In the genomic region with DNA sequence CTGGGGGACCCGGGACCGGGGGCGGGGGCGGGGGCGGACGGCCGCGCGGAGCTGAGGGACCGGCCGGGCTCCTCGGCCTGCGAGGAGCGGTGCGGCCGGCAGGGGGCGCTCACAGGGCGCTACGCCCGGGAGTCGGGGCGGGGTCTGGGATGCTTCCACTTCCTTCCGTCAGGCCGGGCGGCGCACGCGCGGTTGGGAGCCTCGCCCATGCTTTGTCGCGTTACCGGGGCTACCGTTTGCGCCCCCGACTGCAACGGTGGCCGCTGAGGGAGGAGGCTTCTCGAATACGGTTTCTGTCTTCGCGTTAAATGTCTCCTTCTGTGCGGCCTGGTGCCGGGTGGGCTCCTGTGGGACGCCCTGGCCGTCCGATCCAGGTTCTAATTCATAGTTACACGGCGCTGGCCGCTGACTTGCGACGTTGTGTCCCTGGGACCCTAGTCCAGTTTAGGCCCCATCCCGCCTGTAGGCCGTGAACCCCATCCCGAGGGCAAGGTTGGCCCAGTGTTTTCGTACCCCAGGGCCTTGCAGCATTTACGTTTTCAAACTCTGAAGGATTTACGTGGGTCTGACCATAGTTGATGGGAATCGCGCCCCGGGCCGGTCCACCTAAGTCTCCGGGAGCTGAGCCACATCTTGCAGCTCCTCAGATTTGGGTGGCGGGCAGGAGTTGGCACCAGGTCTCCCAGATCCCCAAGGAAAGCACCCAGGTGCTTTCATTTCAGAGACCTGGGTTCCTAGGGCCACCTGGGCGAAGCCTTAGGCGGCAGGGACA, we compare ENCODE assay signal across 8 cellular contexts. TPM values are rescaled to one million over a fixed set of nuclear protein-coding genes. Genes with fewer than 3 reads are reported as not detected.
DNase-seq lines count a peak whose midpoint lies in the region; ATAC-seq and TF ChIP-seq lines count a peak whose summit lies in the region.

No MANE protein-coding gene starts in this region.

- intact Hi-C loops in left colon (cut with DNase I, micrococcal nuclease) = no loop called here

- DNase-seq in ACHN = peak; percentile 73
- peak; percentile 18 for DNase-seq in NCI-H446 treated with DMSO at 0.1 percent for 48 hours (lab: John Stamatoyannopoulos, UW)
- peak; percentile 84 to 88 for DNase-seq in activated CD4-positive, alpha-beta T cell treated with anti-CD3 and anti-CD28 coated beads for 4 hours
- peak; percentile 83 for DNase-seq in choroid plexus epithelial cell (ENCODE audit: low read depth)
- DNase-seq in left colon = peak; percentile 85 to 90
- peak; percentile 65 to 80 (median 72) for DNase-seq in stimulated activated CD4-positive, alpha-beta T cell treated with anti-CD3 and anti-CD28 coated beads, Interleukin-1b, Interleukin-23, amount 100 ng/mL, for 24 hours (ENCODE audit: low read depth in 4 of 4, low spot score in 1 of 4)

- TF ChIP-seq CTCF in choroid plexus epithelial cell (conservative IDR thresholded peaks at IDR 0.05; ENCODE audit: low read depth, low read length) = peak; percentile 49

- peak overlapping the region; percentile 79 for H3K4me3 ChIP-seq in choroid plexus epithelial cell (ENCODE audit: low read depth, low read length)

- in situ Hi-C loops in ACHN (cut with HindIII; ENCODE audit: low pct_ligation_motif_present, low pct_unique_long_range_greater_than_20kb, low sequenced_read_pairs) = loop anchor here (25.0 kb wide), 1 partner anchor 221 kb away; no protein-coding TSS in a partner anchor

- peak; percentile 33 for ATAC-seq in GM18867 (IDR thresholded peaks at IDR 0.05; ENCODE audit: unreplicated experiment)
- ATAC-seq in HG03108 (IDR thresholded peaks at IDR 0.05; ENCODE audit: unreplicated experiment) = peak; percentile 30
- peak; percentile 79 for ATAC-seq in left colon

RNA-seq across cellular contexts. Expression of a gene that starts 0.5 kb away (rescaled TPM):
- 10 to 100 TPM; 14.9 to 16.6 TPM for total RNA-seq in left colon

Comparison
In these comparisons a context has a peak if more than half of its experiments do, and no peak if none do; other contexts are left out.
1. Peak in every context shown above with its lines: DNase-seq, ATAC-seq and H3K4me3 ChIP-seq.
2. DNase-seq: peak in every context shown above with its lines; median percentile 88 in left colon; 86 in activated CD4-positive, alpha-beta T cell treated with anti-CD3 and anti-CD28 coated beads for 4 hours; 83 in choroid plexus epithelial cell; 73 in ACHN; 72 in stimulated activated CD4-positive, alpha-beta T cell treated with anti-CD3 and anti-CD28 coated beads, Interleukin-1b, Interleukin-23, amount 100 ng/mL, for 24 hours; 18 in NCI-H446 treated with DMSO at 0.1 percent for 48 hours.